19 cellular contexts compared by ENCODE assay signal in genomic region chr3:56188201-56188600, GRCh38.
DNase-seq lines count a peak whose midpoint lies in the region; ATAC-seq and TF ChIP-seq lines count a peak whose summit lies in the region.
"Had no signal": no experiment of that assay in that cellular context is flagged by ENCODE, and none has a peak within 500 bp of the region (broad histone marks: within the 10 kb centered on the region; RNA-seq: fewer than 3 reads in every experiment).

No MANE protein-coding gene starts in this region.

- no peak overlapping the region for H3K4ac ChIP-seq in neuronal stem cell (ENCODE audit: low read length)

- H3K79me1 ChIP-seq in neuronal stem cell (ENCODE audit: low read depth, low read length), result no peaks in the 10 kb centered on the region

- H3K27me3 ChIP-seq in dorsolateral prefrontal cortex (no peaks in the 10 kb centered on the region), neuronal stem cell (ENCODE audit: control insufficient read depth in 3 of 3, insufficient read depth in 3 of 3, low read depth in 1 of 3, low read length in 3 of 3) (no peaks in the 10 kb centered on the region), GM23338 (ENCODE audit: insufficient read depth) (no peaks in the 10 kb centered on the region)
- H3K27me3 ChIP-seq: BLaER1 treated with 17β-estradiol and CSF1 and Interleukin-3, amounts not matched to agents 10 nM and 100 nM had no signal

- peaks cover 3% of the 10 kb centered on the region for H3K9me2 ChIP-seq in GM23338 (ENCODE audit: insufficient read depth)

- peak overlapping the region; percentile 6 for H3K23ac ChIP-seq in neuronal stem cell (ENCODE audit: low read depth, low read length, poor library complexity)

- H3K9ac ChIP-seq in neuronal stem cell (ENCODE audit: low read depth, low read length, poor library complexity), result no peak overlapping the region
- H3K9ac ChIP-seq: BLaER1 treated with 17β-estradiol and CSF1 and Interleukin-3, amounts not matched to agents 10 nM and 100 nM had no signal

- H2BK120ac ChIP-seq in neuronal stem cell (ENCODE audit: low read depth, low read length), result no peak overlapping the region

- H4K20me1 ChIP-seq in GM23338 (replicated peaks; ENCODE audit: insufficient read depth), result no peaks in the 10 kb centered on the region; the same call in 1 of the 2 replicates
- H4K20me1 ChIP-seq: BLaER1 treated with 17β-estradiol and CSF1 and Interleukin-3, amounts not matched to agents 10 nM and 100 nM had no signal

- H4K91ac ChIP-seq in neuronal stem cell (ENCODE audit: low read depth, low read length, poor library complexity), result no peak overlapping the region

- no CpG with 5 or more reads among the region's 9 CpGs for WGBS in neuronal stem cell (ENCODE audit: extremely low coverage in 2 of 2, insufficient read length in 2 of 2, insufficient replicate concordance in 1 of 2), 2 donors

- H4K8ac ChIP-seq in neuronal stem cell (ENCODE audit: low read depth, low read length), result no peak overlapping the region

- TF ChIP-seq CTCF in dorsolateral prefrontal cortex (IDR thresholded peaks at IDR 0.05 in 54 of 56, conservative IDR thresholded peaks at IDR 0.05 in 2 of 56; ENCODE audit: low read depth in 1 of 56, partially characterized antibody in 56 of 56) (no peak), GM23338 (conservative IDR thresholded peaks at IDR 0.05; ENCODE audit: low read depth in 2 of 2) (no peak)

- H3K4me1 ChIP-seq in neuronal stem cell (ENCODE audit: control insufficient read depth in 2 of 2, insufficient read depth in 1 of 2, low read depth in 1 of 2, low read length in 2 of 2) (no peaks in the 10 kb centered on the region), GM23338 (ENCODE audit: insufficient read depth) (no peaks in the 10 kb centered on the region)
- H3K4me1 ChIP-seq: BLaER1 treated with 17β-estradiol and CSF1 and Interleukin-3, amounts not matched to agents 10 nM and 100 nM had no signal

- ATAC-seq in GM23338 (no peak), HG03571 (IDR thresholded peaks at IDR 0.05; ENCODE audit: unreplicated experiment) (no peak)
- ATAC-seq: CD8-positive, alpha-beta T cell; K562 had no signal

- no peak overlapping the region for H2BK12ac ChIP-seq in neuronal stem cell (ENCODE audit: low read length)

- no peak overlapping the region for H2BK15ac ChIP-seq in neuronal stem cell (ENCODE audit: low read length)

- no peaks in the 10 kb centered on the region for H3K9me3 Mint-ChIP-seq in GM23338
- H3K9me3 Mint-ChIP-seq: CD8-positive, alpha-beta T cell; H9 had no signal

- peak; percentile 1 for DNase-seq in NCI-H2171 treated with DMSO at 0.1 percent for 48 hours (lab: John Stamatoyannopoulos, UW)
- no peak for DNase-seq in NCI-H2171 (lab: John Stamatoyannopoulos, UW)
- DNase-seq in dorsolateral prefrontal cortex, result peak in 9 of 10 donors; percentile 9 to 82 (median 67)
- DNase-seq in neuronal stem cell (ENCODE audit: low spot score), result no peak
- peak; percentile 55 for DNase-seq in superior temporal gyrus (ENCODE audit: extremely low spot score)
- no peak for DNase-seq in GM23338 (ENCODE audit: low spot score)
- no peak for DNase-seq in HCEC 1CT
- DNase-seq: 8988T; CD8-positive, alpha-beta T cell; COR-L47; DMS153; DMS79; GDM1; H9; IMR-90 had no signal

- no peak overlapping the region for H3K27ac Mint-ChIP-seq in GM23338
- H3K27ac Mint-ChIP-seq: B cell; CD8-positive, alpha-beta T cell; H9 had no signal

- H3K27ac ChIP-seq in dorsolateral prefrontal cortex (peak overlapping the region in 9 of 59 donors; percentile 5 to 58 (median 37)), neuronal stem cell (replicated peaks; ENCODE audit: low read length) (no peak overlapping the region), GM23338 (ENCODE audit: low read depth) (no peak overlapping the region)
- H3K27ac ChIP-seq: BLaER1 treated with 17β-estradiol and CSF1 and Interleukin-3, amounts not matched to agents 10 nM and 100 nM had no signal

- H2AFZ ChIP-seq in neuronal stem cell (ENCODE audit: low read length) (no peak overlapping the region), GM23338 (no peak overlapping the region)

- H3K18ac ChIP-seq in neuronal stem cell (ENCODE audit: low read length), result no peak overlapping the region

- H2BK5ac ChIP-seq in neuronal stem cell (ENCODE audit: low read length), result no peak overlapping the region

- H3K4me3 Mint-ChIP-seq in GM23338, result no peak overlapping the region
- H3K4me3 Mint-ChIP-seq: B cell; CD8-positive, alpha-beta T cell; H9 had no signal

- no peak overlapping the region for H3K14ac ChIP-seq in neuronal stem cell (ENCODE audit: low read length)

- intact Hi-C loops in dorsolateral prefrontal cortex (cut with DNase I), result no loop called here

- H3K4me2 ChIP-seq in neuronal stem cell (ENCODE audit: insufficient read depth, low read length, poor library complexity, severe bottlenecking), result no peak overlapping the region
- H3K4me2 ChIP-seq in GM23338, result no peak overlapping the region
- H3K4me2 ChIP-seq: BLaER1 treated with 17β-estradiol and CSF1 and Interleukin-3, amounts not matched to agents 10 nM and 100 nM had no signal

- no peaks in the 10 kb centered on the region; the same call in 2 of the 3 replicates for H3K36me3 Mint-ChIP-seq in GM23338 (ENCODE audit: low read depth)
- H3K36me3 Mint-ChIP-seq: CD8-positive, alpha-beta T cell had no signal

- no peaks in the 10 kb centered on the region for H3K9me3 ChIP-seq in neuronal stem cell (replicated peaks in 1 of 2; ENCODE audit: control insufficient read depth in 2 of 2, insufficient read depth in 1 of 2, low read depth in 1 of 2, low read length in 2 of 2)
- H3K9me3 ChIP-seq: BLaER1 treated with 17β-estradiol and CSF1 and Interleukin-3, amounts not matched to agents 10 nM and 100 nM had no signal

- no peaks in the 10 kb centered on the region for H3K36me3 ChIP-seq in neuronal stem cell (replicated peaks in 1 of 2; ENCODE audit: control insufficient read depth in 2 of 2, insufficient read depth in 2 of 2, low read length in 2 of 2)
- H3K36me3 ChIP-seq in GM23338 (ENCODE audit: insufficient read depth), result no peaks in the 10 kb centered on the region
- H3K36me3 ChIP-seq: BLaER1 treated with 17β-estradiol and CSF1 and Interleukin-3, amounts not matched to agents 10 nM and 100 nM had no signal

- no peaks in the 10 kb centered on the region for H3F3A ChIP-seq in GM23338 (replicated peaks; ENCODE audit: low read depth)

- no peaks in the 10 kb centered on the region for H3K4me1 Mint-ChIP-seq in GM23338
- H3K4me1 Mint-ChIP-seq: B cell, H9 had no signal

- no peak overlapping the region for H3K4me3 ChIP-seq in dorsolateral prefrontal cortex
- no peak overlapping the region for H3K4me3 ChIP-seq in neuronal stem cell (ENCODE audit: low read length in 2 of 2)
- no peak overlapping the region for H3K4me3 ChIP-seq in GM23338
- H3K4me3 ChIP-seq: BLaER1 treated with 17β-estradiol and CSF1 and Interleukin-3, amounts not matched to agents 10 nM and 100 nM; K562 had no signal

- H3K79me2 ChIP-seq in GM23338 (replicated peaks; ENCODE audit: insufficient read depth), result no peaks in the 10 kb centered on the region

- peaks cover 1% of the 10 kb centered on the region for H3K27me3 Mint-ChIP-seq in GM23338 (ENCODE audit: insufficient read depth, low read depth, poor library complexity)

- no peak overlapping the region for H2AK5ac ChIP-seq in neuronal stem cell (ENCODE audit: low read depth, low read length)

TF ChIP-seq in GM23338, 12 proteins besides CTCF, POLR2A, EP300 and RAD21 (continues in another document):
- no peak for TF ChIP-seq ZNF114 (CRISPR knock-in tag; IDR thresholded peaks at IDR 0.05)
- TF ChIP-seq ZNF331 (CRISPR knock-in tag; IDR thresholded peaks at IDR 0.05; ENCODE audit: low read depth), result no peak
- no peak for TF ChIP-seq EZH2phosphoT487 (IDR thresholded peaks at IDR 0.05; ENCODE audit: unreplicated experiment)
- no peak for TF ChIP-seq JUNB (IDR thresholded peaks at IDR 0.05; ENCODE audit: unreplicated experiment)
- no peak for TF ChIP-seq ETS1 (IDR thresholded peaks at IDR 0.05)

Comparison
In these comparisons a context has a peak if more than half of its experiments do, and no peak if none do; other contexts are left out.
1. DNase-seq: peak in NCI-H2171 treated with DMSO at 0.1 percent for 48 hours (single experiment), dorsolateral prefrontal cortex (9 of 10) and superior temporal gyrus (single experiment); none in NCI-H2171 (single experiment), neuronal stem cell (single experiment), GM23338 (single experiment) and HCEC 1CT (single experiment).